7 cellular contexts compared by ENCODE assay signal in genomic region chr9:129023036-129023907, GRCh38. TPM values are rescaled to one million over a fixed set of nuclear protein-coding genes. Genes with fewer than 3 reads are reported as not detected.
DNase-seq lines count a peak whose midpoint lies in the region; ATAC-seq and TF ChIP-seq lines count a peak whose summit lies in the region.

No MANE protein-coding gene starts in this region.

- DNase-seq in HFFc6 (peak; percentile 69), T1000 (lab: John Stamatoyannopoulos, UW) (peak; percentile 67), head of caudate nucleus (peak in 31 of 42 donors; percentile 11 to 73 (median 44)), stromal cell of bone marrow (ENCODE audit: low read depth) (peak; percentile 68), GM10248 (ENCODE audit: extremely low spot score) (no peak)

- intact Hi-C loops in head of caudate nucleus (cut with DNase I), result no loop called here

- H3K36me3 Mint-ChIP-seq in HFFc6 (ENCODE audit: low read depth), result no peaks in the 10 kb centered on the region

- TF ChIP-seq CTCF in HFFc6 (IDR thresholded peaks at IDR 0.05) (no peak), GM10248 (IDR thresholded peaks at IDR 0.05; ENCODE audit: control extremely low read depth, extremely low read depth, low read depth, missing control alignments) (no peak)

- peaks cover 2% of the 10 kb centered on the region; the same call in 1 of the 2 replicates for H3K27me3 Mint-ChIP-seq in HFFc6 (ENCODE audit: insufficient read depth)

- CTCF ChIA-PET in GM10248 (lab: Yijun Ruan, JAX), result interaction anchor here (1.2 to 2.1 kb wide), 3 partner anchors 7 to 18 kb away, joined by 3 to 11 read pairs (median 4); no protein-coding TSS in a partner anchor

- no peak overlapping the region for H3K4me3 Mint-ChIP-seq in HFFc6

- H3K4me1 Mint-ChIP-seq in HFFc6 (ENCODE audit: low read depth), result peaks cover 41% of the 10 kb centered on the region

- POLR2A ChIA-PET in GM10248 (lab: Yijun Ruan, JAX), result no interaction called here

- peak overlapping the region; percentile 68 for H3K27ac Mint-ChIP-seq in HFFc6

- ATAC-seq in GM21717 (IDR thresholded peaks at IDR 0.05; ENCODE audit: unreplicated experiment) (no peak), GM19023 (IDR thresholded peaks at IDR 0.05; ENCODE audit: unreplicated experiment) (no peak)

- no peaks in the 10 kb centered on the region for H3K9me3 Mint-ChIP-seq in HFFc6

RNA-seq across cellular contexts. Expression of gene SH3GLB2, which starts 4.9 kb away (rescaled TPM):
- 10 to 100 TPM; 38.1 to 56.1 (median 42.7) TPM for total RNA-seq in HFFc6 (2021; fragmentation: NEBNext Ultra II Directional; extraction: Animal tissue kit (Norgen Biotek cat#: 25700))

RNA-seq across cellular contexts. Expression of gene MIGA2, which starts 13.2 kb away (rescaled TPM):
- total RNA-seq in HFFc6 (2021; fragmentation: NEBNext Ultra II Directional; extraction: Animal tissue kit (Norgen Biotek cat#: 25700)), result 10 to 100 TPM; 20.2 to 30.2 (median 22.2) TPM

RNA-seq across cellular contexts. Expression of gene DOLPP1, which starts 57.6 kb away (rescaled TPM):
- 10 to 100 TPM; 13.9 to 20.8 (median 15.6) TPM for total RNA-seq in HFFc6 (2021; fragmentation: NEBNext Ultra II Directional; extraction: Animal tissue kit (Norgen Biotek cat#: 25700))
